ENCODE assay signal across 14 cellular contexts in the genomic region with DNA sequence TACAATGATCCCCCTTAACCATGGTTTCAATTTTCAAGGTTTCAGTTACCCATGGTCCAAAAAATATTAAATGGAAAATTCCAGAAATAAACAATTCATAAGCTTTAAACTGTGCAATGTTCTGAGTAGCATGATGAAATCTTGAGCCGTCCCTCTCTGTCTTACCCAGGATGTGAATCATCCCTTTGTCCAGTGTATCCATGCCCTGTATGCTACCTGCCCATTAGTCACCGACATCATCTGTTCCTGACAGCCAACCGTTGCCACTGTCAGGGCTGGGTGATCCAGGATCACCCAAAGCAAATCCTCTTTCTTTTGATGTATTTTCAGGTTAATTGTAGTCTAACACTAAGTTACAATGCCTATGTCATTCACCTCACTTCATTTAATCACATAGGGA. TPM values are rescaled to one million over a fixed set of nuclear protein-coding genes. Genes with fewer than 3 reads are reported as not detected.
DNase-seq lines count a peak whose midpoint lies in the region; ATAC-seq, FAIRE-seq and TF ChIP-seq lines count a peak whose summit lies in the region.
"Had no signal": no experiment of that assay in that cellular context is flagged by ENCODE, and none has a peak within 500 bp of the region (broad histone marks: within the 10 kb centered on the region; RNA-seq: fewer than 3 reads in every experiment).

No MANE protein-coding gene starts in this region.

- no peaks in the 10 kb centered on the region for H3K36me3 ChIP-seq in GM23248 (ENCODE audit: low read depth)
- H3K36me3 ChIP-seq in PC-9 (ENCODE audit: low read depth), result no peaks in the 10 kb centered on the region
- H3K36me3 ChIP-seq in endothelial cell of umbilical vein (ENCODE audit: control insufficient read depth in 2 of 2, extremely low read depth in 1 of 2, insufficient read depth in 2 of 2, low read length in 2 of 2), result no peaks in the 10 kb centered on the region
- H3K36me3 ChIP-seq in heart left ventricle, result no peaks in the 10 kb centered on the region

- H3K9me1 ChIP-seq in endothelial cell of umbilical vein (replicated peaks; ENCODE audit: control insufficient read depth, extremely low read depth, insufficient read depth, low read length), result no peaks in the 10 kb centered on the region

- H3K9me3 Mint-ChIP-seq in immature natural killer cell, result no peaks in the 10 kb centered on the region

- TF ChIP-seq CTCF in PC-9 (conservative IDR thresholded peaks at IDR 0.05) (no peak), endothelial cell of umbilical vein (IDR thresholded peaks at IDR 0.05; ENCODE audit: extremely low read depth in 1 of 2, insufficient read depth in 1 of 2, low read depth in 1 of 2, low read length in 2 of 2) (no peak), heart left ventricle (IDR thresholded peaks at IDR 0.05) (no peak)

- no peaks in the 10 kb centered on the region for H3K27me3 ChIP-seq in GM23248 (replicated peaks; ENCODE audit: insufficient read depth)
- H3K27me3 ChIP-seq in PC-9 (ENCODE audit: insufficient read depth, low read depth), result no peaks in the 10 kb centered on the region
- peaks cover 13 to 20% of the 10 kb centered on the region in 2 experiments for H3K27me3 ChIP-seq in endothelial cell of umbilical vein (ENCODE audit: control insufficient read depth in 2 of 2, insufficient read depth in 2 of 2, low read length in 2 of 2)
- peaks cover 0 to 32% (median 0%) of the 10 kb centered on the region in 9 donors for H3K27me3 ChIP-seq in heart left ventricle

- H3K9me2 ChIP-seq in GM23248 (ENCODE audit: insufficient read depth) (no peaks in the 10 kb centered on the region), PC-9 (ENCODE audit: insufficient read depth) (no peaks in the 10 kb centered on the region)

- DNase-seq in GM23248 (peak; percentile 80), PC-9 (peak; percentile 52 to 92), endothelial cell of umbilical vein (ENCODE audit: low read depth, low spot score) (peak; percentile 37), renal cortical epithelial cell (ENCODE audit: low read depth) (peak; percentile 94), Ammon's horn (ENCODE audit: low spot score) (no peak), heart left ventricle (no peak), immature natural killer cell (no peak)
- DNase-seq: DMS153, NCI-H2171, Right ventricle myocardium superior had no signal

- H4K20me1 ChIP-seq in GM23248 (ENCODE audit: insufficient read depth) (no peaks in the 10 kb centered on the region), PC-9 (ENCODE audit: insufficient read depth) (no peaks in the 10 kb centered on the region), endothelial cell of umbilical vein (replicated peaks; ENCODE audit: control insufficient read depth, extremely low read depth, insufficient read depth, low read length) (no peaks in the 10 kb centered on the region)

- no peak overlapping the region for H3K9ac ChIP-seq in GM23248
- H3K9ac ChIP-seq in endothelial cell of umbilical vein (replicated peaks; ENCODE audit: extremely low read depth, insufficient read depth, low read length), result no peak overlapping the region

- H3K27me3 Mint-ChIP-seq in immature natural killer cell (ENCODE audit: low read depth in 3 of 3), result peaks cover 9 to 12% (median 12%) of the 10 kb centered on the region in 3 donors

- intact Hi-C loops in PC-9 (cut with micrococcal nuclease; ENCODE audit: unreplicated experiment) (no loop called here), endothelial cell of umbilical vein (cut with micrococcal nuclease) (no loop called here), heart left ventricle (cut with DNase I) (no loop called here)

- peak overlapping the region; percentile 52; the same call in 1 of the 2 replicates for H2AFZ ChIP-seq in GM23248
- no peak overlapping the region for H2AFZ ChIP-seq in PC-9
- H2AFZ ChIP-seq in endothelial cell of umbilical vein (ENCODE audit: low read depth, low read length), result peak overlapping the region; percentile 21

- in situ Hi-C loops in GM23248 (cut with MboI), result no loop called here

- ATAC-seq in heart left ventricle (no peak), GM18909 (IDR thresholded peaks at IDR 0.05; ENCODE audit: poor library complexity, unreplicated experiment) (no peak)
- ATAC-seq: activated CD4-positive, CD25-positive, alpha-beta regulatory T cell treated with anti-CD3 and anti-CD28 coated beads, Interleukin-2, amount 50 U/mL, for 24 hours had no signal

- H3K27ac Mint-ChIP-seq in immature natural killer cell, result no peak overlapping the region
- H3K27ac Mint-ChIP-seq: IgD-negative memory B cell had no signal

- CTCF ChIA-PET in PC-9 (lab: Charles Lee), result interaction anchor here (0.6 kb wide), 1 partner anchor 115 kb away, joined by 3 read pairs; no protein-coding TSS in a partner anchor
- CTCF ChIA-PET in endothelial cell of umbilical vein (lab: Charles Lee), result no interaction called here

- H3K4me3 Mint-ChIP-seq in immature natural killer cell, result no peak overlapping the region
- H3K4me3 Mint-ChIP-seq: IgD-negative memory B cell had no signal

- H3K9me3 ChIP-seq in GM23248 (ENCODE audit: low read depth), result no peaks in the 10 kb centered on the region
- H3K9me3 ChIP-seq in PC-9 (ENCODE audit: insufficient read depth, low read depth), result no peaks in the 10 kb centered on the region
- no peaks in the 10 kb centered on the region for H3K9me3 ChIP-seq in endothelial cell of umbilical vein (replicated peaks; ENCODE audit: control insufficient read depth, insufficient read depth, low read length)
- no peaks in the 10 kb centered on the region for H3K9me3 ChIP-seq in heart left ventricle

- POLR2A ChIA-PET in PC-9 (lab: Charles Lee; ENCODE audit: unreplicated experiment) (interaction anchor here (0.6 kb wide), 2 partner anchors 13 to 1091 kb away, joined by 3 to 4 read pairs; no protein-coding TSS in a partner anchor), endothelial cell of umbilical vein (lab: Charles Lee) (no interaction called here)

- H3K4me3 ChIP-seq in GM23248, result no peak overlapping the region
- no peak overlapping the region for H3K4me3 ChIP-seq in PC-9
- H3K4me3 ChIP-seq in endothelial cell of umbilical vein (replicated peaks in 1 of 3; ENCODE audit: insufficient read depth in 1 of 3, low read depth in 1 of 3, low read length in 3 of 3), result no peak overlapping the region
- no peak overlapping the region for H3K4me3 ChIP-seq in heart left ventricle

- 23 to 29% methylated on average over 3 of the region's 3 CpGs for WGBS in GM23248 (ENCODE audit: low coverage in 1 of 2, low lambda C conversion rate in 2 of 2, missing lambda C conversion rate in 2 of 2), 2 experiments
- WGBS in heart left ventricle, 4 donors, result 65 to 80% (median 70%) methylated on average over 3 of the region's 3 CpGs

- no peaks in the 10 kb centered on the region for H3K4me1 Mint-ChIP-seq in immature natural killer cell

- no peaks in the 10 kb centered on the region for H3K36me3 Mint-ChIP-seq in immature natural killer cell

- H3K4me2 ChIP-seq in GM23248 (ENCODE audit: unreplicated experiment) (no peak overlapping the region), PC-9 (peak overlapping the region; percentile 47), endothelial cell of umbilical vein (ENCODE audit: insufficient read depth, low read length) (peak overlapping the region; percentile 42)

- dilution Hi-C loops in endothelial cell of umbilical vein (cut with MboI; ENCODE audit: extremely low pct_ligation_motif_present, low sequenced_read_pairs), result no loop called here

- BruUV-seq in PC-9 (replicated peaks; lab: Mats Ljungman, UMichigan) (no TSS peak), endothelial cell of umbilical vein (replicated peaks; lab: Mats Ljungman, UMichigan) (no TSS peak)

- H3K79me2 ChIP-seq in GM23248 (ENCODE audit: insufficient read depth) (no peaks in the 10 kb centered on the region), PC-9 (ENCODE audit: low read depth) (no peaks in the 10 kb centered on the region), endothelial cell of umbilical vein (ENCODE audit: control insufficient read depth, insufficient read depth, low read length) (no peaks in the 10 kb centered on the region)

- TF ChIP-seq POLR2A in endothelial cell of umbilical vein (IDR thresholded peaks at IDR 0.05; ENCODE audit: low read depth, low read length), result no peak
- TF ChIP-seq POLR2A in heart left ventricle (IDR thresholded peaks at IDR 0.05), result no peak

- peak; percentile 81 for FAIRE-seq in endothelial cell of umbilical vein (lab: Jason Lieb, UNC)
- FAIRE-seq: colon had no signal

- H3F3A ChIP-seq in GM23248 (ENCODE audit: insufficient read depth), result no peaks in the 10 kb centered on the region
- H3F3A ChIP-seq in PC-9 (ENCODE audit: insufficient read depth, low read depth), result peaks cover 7% of the 10 kb centered on the region

- H3K27ac ChIP-seq in GM23248 (no peak overlapping the region), PC-9 (peak overlapping the region; percentile 80), endothelial cell of umbilical vein (ENCODE audit: insufficient read depth, low read depth, low read length) (no peak overlapping the region), heart left ventricle (no peak overlapping the region)

- peaks cover 6% of the 10 kb centered on the region for H3K4me1 ChIP-seq in GM23248 (ENCODE audit: insufficient read depth)
- H3K4me1 ChIP-seq in PC-9 (replicated peaks; ENCODE audit: insufficient read depth), result peaks cover 18% of the 10 kb centered on the region
- peaks cover 6% of the 10 kb centered on the region for H3K4me1 ChIP-seq in endothelial cell of umbilical vein (ENCODE audit: control insufficient read depth, extremely low read depth, insufficient read depth, low read length)
- no peaks in the 10 kb centered on the region for H3K4me1 ChIP-seq in heart left ventricle

TF ChIP-seq in endothelial cell of umbilical vein, 7 proteins besides CTCF, POLR2A, EP300 and RAD21 (continues in another document):
- TF ChIP-seq POLR2AphosphoS5 (IDR thresholded peaks at IDR 0.05; ENCODE audit: insufficient read depth, low read depth, low read length) (no peak), JUN (IDR thresholded peaks at IDR 0.05; ENCODE audit: borderline replicate concordance, insufficient read depth, insufficient read length, low read depth) (peak; percentile 49)

RNA-seq across cellular contexts. Expression of gene OLA1, which starts 15.7 kb away (rescaled TPM):
- 64.3 and 73.9 TPM in 2 replicates for total RNA-seq in GM23248 (2014; rRNA removed; shearing (Covaris generic))
- polyA plus RNA-seq in GM23248 (2016; fragmentation: Nextera tagmentation; extraction: Ambion mirVana), result 106 and 114 TPM in 2 replicates
- total RNA-seq in PC-9 (2021), result 172 and 263 TPM in 2 replicates
- 93.9 and 99.6 TPM in 2 replicates for total RNA-seq in endothelial cell of umbilical vein
- polyA plus RNA-seq in endothelial cell of umbilical vein, result 19.6 and 30.6 TPM in 2 replicates
- 66.3 and 68.1 TPM in 2 replicates for polyA plus RNA-seq in endothelial cell of umbilical vein (2011; cell fraction: cytosol; rRNA removed)
- 30.3 and 44.2 TPM in 2 replicates for polyA plus RNA-seq in endothelial cell of umbilical vein (2011; cell fraction: nucleus; rRNA removed)
- polyA plus RNA-seq in endothelial cell of umbilical vein (2012), result 146 and 188 TPM in 2 replicates
- 32.2 and 41.6 TPM in 2 replicates for polyA minus RNA-seq in endothelial cell of umbilical vein
- polyA minus RNA-seq in endothelial cell of umbilical vein (2011; cell fraction: cytosol; rRNA and poly(A)+ RNA removed), result 27.1 TPM
- polyA minus RNA-seq in endothelial cell of umbilical vein (2011; cell fraction: nucleus; rRNA and poly(A)+ RNA removed), result 43.0 and 49.9 TPM in 2 replicates
- total RNA-seq in renal cortical epithelial cell, result 148 and 183 TPM in 2 replicates
- 10 to 100 TPM; 58.1 to 91.3 (median 72.5) TPM for total RNA-seq in heart left ventricle
- 10 to 100 TPM; 41.5 to 91.7 TPM for polyA plus RNA-seq in heart left ventricle
- 10 to 100 TPM; 80.6 to 95.7 (median 84.3) TPM for polyA plus RNA-seq in immature natural killer cell

Comparison
In these comparisons a context has a peak if more than half of its experiments do, and no peak if none do; other contexts are left out.
1. DNase-seq: peak in GM23248 (single experiment), PC-9 (2 of 2), endothelial cell of umbilical vein (single experiment) and renal cortical epithelial cell (single experiment); none in Ammon's horn (single experiment), heart left ventricle (0 of 5) and immature natural killer cell (0 of 3).